ENCODE assay signal across 8 cellular contexts in the genomic region with DNA sequence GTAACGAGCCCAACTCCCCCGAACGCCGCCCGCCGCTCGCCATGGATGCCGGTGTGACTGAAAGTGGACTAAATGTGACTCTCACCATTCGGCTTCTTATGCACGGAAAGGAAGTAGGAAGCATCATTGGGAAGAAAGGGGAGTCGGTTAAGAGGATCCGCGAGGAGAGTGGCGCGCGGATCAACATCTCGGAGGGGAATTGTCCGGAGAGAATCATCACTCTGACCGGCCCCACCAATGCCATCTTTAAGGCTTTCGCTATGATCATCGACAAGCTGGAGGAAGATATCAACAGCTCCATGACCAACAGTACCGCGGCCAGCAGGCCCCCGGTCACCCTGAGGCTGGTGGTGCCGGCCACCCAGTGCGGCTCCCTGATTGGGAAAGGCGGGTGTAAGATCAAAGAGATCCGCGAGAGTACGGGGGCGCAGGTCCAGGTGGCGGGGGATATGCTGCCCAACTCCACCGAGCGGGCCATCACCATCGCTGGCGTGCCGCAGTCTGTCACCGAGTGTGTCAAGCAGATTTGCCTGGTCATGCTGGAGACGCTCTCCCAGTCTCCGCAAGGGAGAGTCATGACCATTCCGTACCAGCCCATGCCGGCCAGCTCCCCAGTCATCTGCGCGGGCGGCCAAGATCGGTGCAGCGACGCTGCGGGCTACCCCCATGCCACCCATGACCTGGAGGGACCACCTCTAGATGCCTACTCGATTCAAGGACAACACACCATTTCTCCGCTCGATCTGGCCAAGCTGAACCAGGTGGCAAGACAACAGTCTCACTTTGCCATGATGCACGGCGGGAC. TPM values are rescaled to one million over a fixed set of nuclear protein-coding genes. Genes with fewer than 3 reads are reported as not detected.
A peak's percentile ranks its signal among the peaks of the same experiment; 100 is the strongest.
DNase-seq lines count a peak whose midpoint lies in the region; ATAC-seq and TF ChIP-seq lines count a peak whose summit lies in the region.

No MANE protein-coding gene starts in this region.

- peak overlapping the region; percentile 98 to 99 for H3K4me3 Mint-ChIP-seq in CD14-positive monocyte

- peaks cover 0 to 5% (median 0%) of the 10 kb centered on the region in 3 donors for H3K27me3 Mint-ChIP-seq in CD14-positive monocyte (ENCODE audit: low read depth in 3 of 3)

- 0% methylated on average over 13 to 54 of the region's 54 CpGs for WGBS in body of pancreas, 2 donors

- in situ Hi-C loops in HAP-1 (cut with MboI; ENCODE audit: low sequenced_read_pairs): loop anchor here (5.0 to 10.0 kb wide), 2 partner anchors 34 to 57 kb away; no protein-coding TSS in a partner anchor

- no peak for TF ChIP-seq CTCF in CD14-positive monocyte (IDR thresholded peaks at IDR 0.05)
- TF ChIP-seq CTCF in SU-DHL-6 (IDR thresholded peaks at IDR 0.05; ENCODE audit: insufficient read depth, low read length, poor library complexity, severe bottlenecking): no peak
- TF ChIP-seq CTCF in body of pancreas (IDR thresholded peaks at IDR 0.05): peak in 1 of 7 experiments; percentile 1

- H3K79me2 ChIP-seq in SU-DHL-6 (ENCODE audit: insufficient read depth, low read length): peaks cover 20% of the 10 kb centered on the region

- ATAC-seq in body of pancreas (peak; percentile 15), HG02852 (IDR thresholded peaks at IDR 0.05; ENCODE audit: unreplicated experiment) (no peak), HG02885 (IDR thresholded peaks at IDR 0.05; ENCODE audit: poor library complexity, unreplicated experiment) (no peak)

- peak; percentile 81 for DNase-seq in CD14-positive monocyte (ENCODE audit: low spot score)
- DNase-seq in HAP-1 (ENCODE audit: low spot score in 2 of 2): peak in 1 of 2 experiments; percentile 48
- DNase-seq in body of pancreas: peak; percentile 60 to 77 (median 71)
- DNase-seq in iPS-NIHi11 (ENCODE audit: low spot score): peak; percentile 19

- peak overlapping the region; percentile 100 for H3K4me2 ChIP-seq in SU-DHL-6 (ENCODE audit: low read depth, low read length, poor library complexity, severe bottlenecking)
- H3K4me2 ChIP-seq in skeletal muscle satellite cell (ENCODE audit: low read length): peak overlapping the region; percentile 97

- no peaks in the 10 kb centered on the region for H4K20me1 ChIP-seq in SU-DHL-6 (ENCODE audit: low read depth, low read length)

- peak in 2 of 3 donors; percentile 71 to 73 for TF ChIP-seq POLR2A in body of pancreas (IDR thresholded peaks at IDR 0.05)

- H3F3A ChIP-seq in SU-DHL-6 (ENCODE audit: insufficient read depth): peaks cover 75% of the 10 kb centered on the region

- H3K4me1 Mint-ChIP-seq in CD14-positive monocyte: peaks cover 55% of the 10 kb centered on the region

- H3K4me3 ChIP-seq in HAP-1 (peak overlapping the region; percentile 81), SU-DHL-6 (ENCODE audit: insufficient read depth, low read length, poor library complexity, severe bottlenecking) (peak overlapping the region; percentile 96), body of pancreas (peak overlapping the region; percentile 69 to 85), skeletal muscle satellite cell (ENCODE audit: low read length) (peak overlapping the region; percentile 100)

- peaks cover 0 to 3% (median 0%) of the 10 kb centered on the region in 7 donors for H3K9me3 Mint-ChIP-seq in CD14-positive monocyte

- H3K9me3 ChIP-seq in HAP-1: no peaks in the 10 kb centered on the region
- no peaks in the 10 kb centered on the region for H3K9me3 ChIP-seq in SU-DHL-6 (ENCODE audit: insufficient read depth, low read length)
- no peaks in the 10 kb centered on the region for H3K9me3 ChIP-seq in body of pancreas
- no peaks in the 10 kb centered on the region for H3K9me3 ChIP-seq in skeletal muscle satellite cell (replicated peaks; ENCODE audit: low read length)

- H3K27ac ChIP-seq in SU-DHL-6 (ENCODE audit: low read depth, low read length) (peak overlapping the region; percentile 98), body of pancreas (peak overlapping the region; percentile 96 to 100 (median 100))

- peak overlapping the region; percentile 98 to 100 (median 99) for H3K27ac Mint-ChIP-seq in CD14-positive monocyte

- intact Hi-C loops in CD14-positive monocyte (cut with micrococcal nuclease) (loop anchor here (2.0 to 10.0 kb wide), 5 partner anchors 53 to 207 kb away; a partner anchor contains a TSS), body of pancreas (cut with DNase I) (loop anchor here (10.0 kb wide), 1 partner anchor 57 kb away; no protein-coding TSS in a partner anchor)

- H3K9ac ChIP-seq in SU-DHL-6 (ENCODE audit: low read length) (peak overlapping the region; percentile 99), skeletal muscle satellite cell (ENCODE audit: low read depth, low read length) (peak overlapping the region; percentile 99)

- H2AFZ ChIP-seq in SU-DHL-6 (ENCODE audit: low read depth, low read length, severe bottlenecking): no peak overlapping the region

- H3K36me3 ChIP-seq in HAP-1 (replicated peaks) (peaks cover 30% of the 10 kb centered on the region), SU-DHL-6 (ENCODE audit: low read length) (peaks cover 15% of the 10 kb centered on the region), body of pancreas (replicated peaks in 1 of 2; ENCODE audit: insufficient read depth in 1 of 2, low read depth in 2 of 2) (peaks cover 0 to 2% of the 10 kb centered on the region in 2 donors), skeletal muscle satellite cell (ENCODE audit: insufficient read depth, low read length) (peaks cover 31% of the 10 kb centered on the region)

- no peaks in the 10 kb centered on the region for H3K27me3 ChIP-seq in HAP-1 (ENCODE audit: low read depth)
- no peaks in the 10 kb centered on the region for H3K27me3 ChIP-seq in SU-DHL-6 (ENCODE audit: low read length)
- no peaks in the 10 kb centered on the region for H3K27me3 ChIP-seq in body of pancreas
- H3K27me3 ChIP-seq in skeletal muscle satellite cell (ENCODE audit: control insufficient read depth, insufficient read depth, low read length): no peaks in the 10 kb centered on the region

- no peaks in the 10 kb centered on the region for H3K9me2 ChIP-seq in SU-DHL-6 (replicated peaks; ENCODE audit: insufficient read depth, low read length)

- H3K4me1 ChIP-seq in HAP-1 (peaks cover 23% of the 10 kb centered on the region), body of pancreas (peaks cover 46% of the 10 kb centered on the region), skeletal muscle satellite cell (ENCODE audit: control insufficient read depth, insufficient read depth, low read length) (peaks cover 35% of the 10 kb centered on the region)

- H3K36me3 Mint-ChIP-seq in CD14-positive monocyte: peaks cover 29 to 34% of the 10 kb centered on the region in 2 donors

RNA-seq across cellular contexts. Expression of a gene that starts 0.6 kb away (rescaled TPM):
- polyA plus RNA-seq in CD14-positive monocyte: 100 to 1,000 TPM; 178 to 194 TPM
- total RNA-seq in body of pancreas: 100 to 1,000 TPM in 1 of 2 donors, 10 to 100 TPM in 1; 97.9 to 128 TPM
- total RNA-seq in skeletal muscle satellite cell (2012; rRNA removed): 44.9 and 51.8 TPM in 2 replicates
